21 cellular contexts compared by ENCODE assay signal in genomic region chr7:71236488-71237179, GRCh38.
DNase-seq lines count a peak whose midpoint lies in the region; ATAC-seq, FAIRE-seq and TF ChIP-seq lines count a peak whose summit lies in the region.
"Had no signal": no experiment of that assay in that cellular context is flagged by ENCODE, and none has a peak within 500 bp of the region (broad histone marks: within the 10 kb centered on the region; RNA-seq: fewer than 3 reads in every experiment).

No MANE protein-coding gene starts in this region.

- ATAC-seq in heart left ventricle (peak; percentile 16 to 33 (median 28)), pancreas (peak in 3 of 4 donors; percentile 16 to 48 (median 28)), HG03378 (IDR thresholded peaks at IDR 0.05; ENCODE audit: unreplicated experiment) (no peak)
- ATAC-seq: K562 had no signal

- H3K4me1 ChIP-seq in heart left ventricle (peaks cover 0 to 38% (median 17%) of the 10 kb centered on the region in 12 donors), pancreas (no peaks in the 10 kb centered on the region)
- H3K4me1 ChIP-seq: breast epithelium had no signal

- H3K27me3 ChIP-seq in heart left ventricle (no peaks in the 10 kb centered on the region), pancreas (no peaks in the 10 kb centered on the region)
- H3K27me3 ChIP-seq: breast epithelium, neutrophil had no signal

- no peaks in the 10 kb centered on the region for H3K36me3 Mint-ChIP-seq in CD14-positive monocyte
- H3K36me3 Mint-ChIP-seq: activated naive CD4-positive, alpha-beta T cell treated with anti-CD3 and anti-CD28 coated beads, Interleukin-2, amount 50 U/mL, for 24 hours had no signal

- no peak for FAIRE-seq in pancreas (lab: Jason Lieb, UNC)
- FAIRE-seq: K562 had no signal

- peak overlapping the region in 11 of 12 donors; percentile 32 to 96 (median 84) for H3K27ac ChIP-seq in heart left ventricle
- H3K27ac ChIP-seq in pancreas: no peak overlapping the region
- H3K27ac ChIP-seq: breast epithelium, neutrophil had no signal

- TF ChIP-seq CTCF in heart left ventricle (IDR thresholded peaks at IDR 0.05): no peak
- TF ChIP-seq CTCF in pancreas (IDR thresholded peaks at IDR 0.05): no peak
- no peak for TF ChIP-seq CTCF in CD14-positive monocyte (IDR thresholded peaks at IDR 0.05)

- in situ Hi-C loops in G401 (cut with HindIII; ENCODE audit: low sequenced_read_pairs): no loop called here

- intact Hi-C loops in heart left ventricle (cut with DNase I): loop anchor here in 7 of 10 donors (5.0 to 10.0 kb wide), 7 partner anchors 99 to 388 kb away; partner anchors contain the start of gene GALNT17 (in 5 of the 7)
- intact Hi-C loops in pancreas (cut with DNase I): no loop called here
- intact Hi-C loops in CD14-positive monocyte (cut with micrococcal nuclease): no loop called here

- H3K4me3 Mint-ChIP-seq in CD14-positive monocyte: no peak overlapping the region
- H3K4me3 Mint-ChIP-seq: activated CD4-positive, alpha-beta T cell treated with anti-CD3 and anti-CD28 coated beads, Interleukin-2, amount 10 ng/mL, durations not matched to agents 24 days and 14 days; activated naive CD4-positive, alpha-beta T cell treated with anti-CD3 and anti-CD28 coated beads, Interleukin-2, amount 50 U/mL, for 24 hours had no signal

- no peak overlapping the region for H3K4me3 ChIP-seq in heart left ventricle
- H3K4me3 ChIP-seq in pancreas: no peak overlapping the region
- H3K4me3 ChIP-seq: breast epithelium, K562, smooth muscle cell had no signal

- H3K36me3 ChIP-seq in heart left ventricle: no peaks in the 10 kb centered on the region
- H3K36me3 ChIP-seq in pancreas: no peaks in the 10 kb centered on the region
- H3K36me3 ChIP-seq: breast epithelium, neutrophil had no signal

- DNase-seq in G401 (ENCODE audit: low spot score) (peak; percentile 83), NCI-H69 (lab: John Stamatoyannopoulos, UW) (peak; percentile 50), heart left ventricle (peak in 1 of 5 donors; percentile 30), pancreas (no peak), erythroblast (lab: John Stamatoyannopoulos, UW) (no peak), HT-29 (ENCODE audit: low spot score) (no peak), CD14-positive monocyte (ENCODE audit: low spot score) (no peak)
- DNase-seq: activated CD4-positive, alpha-beta T cell treated with anti-CD3 and anti-CD28 coated beads, Interleukin-2, amount 10 ng/mL, durations not matched to agents 24 days and 14 days; activated T-cell treated with anti-CD3 and anti-CD28 coated beads for 4 hours; effector memory CD4-positive, alpha-beta T cell; mammary epithelial cell; NCI-H1048; NCI-H446; OCI-M1; stimulated activated naive CD4-positive, alpha-beta T cell had no signal

- H3K9me3 ChIP-seq in heart left ventricle (peaks cover 0 to 3% (median 0%) of the 10 kb centered on the region in 12 donors), pancreas (no peaks in the 10 kb centered on the region)
- H3K9me3 ChIP-seq: neutrophil had no signal

- WGBS in heart left ventricle, 4 donors: 39 to 43% (median 41%) methylated on average over 15 of the region's 15 CpGs
- WGBS in pancreas, 2 donors: 28 to 33% methylated on average over 15 of the region's 15 CpGs

- H3K27ac Mint-ChIP-seq in CD14-positive monocyte: peak overlapping the region in 1 of 7 donors; percentile 2
- H3K27ac Mint-ChIP-seq: activated CD4-positive, alpha-beta T cell treated with anti-CD3 and anti-CD28 coated beads, Interleukin-2, amount 10 ng/mL, durations not matched to agents 24 days and 14 days; activated naive CD4-positive, alpha-beta T cell treated with anti-CD3 and anti-CD28 coated beads, Interleukin-2, amount 50 U/mL, for 24 hours had no signal

- no peaks in the 10 kb centered on the region for H3K4me1 Mint-ChIP-seq in CD14-positive monocyte
- H3K4me1 Mint-ChIP-seq: activated CD4-positive, alpha-beta T cell treated with anti-CD3 and anti-CD28 coated beads, Interleukin-2, amount 10 ng/mL, durations not matched to agents 24 days and 14 days; activated naive CD4-positive, alpha-beta T cell treated with anti-CD3 and anti-CD28 coated beads, Interleukin-2, amount 50 U/mL, for 24 hours had no signal

- TF ChIP-seq POLR2A in heart left ventricle (IDR thresholded peaks at IDR 0.05): no peak
- no peak for TF ChIP-seq POLR2A in erythroblast (IDR thresholded peaks at IDR 0.05; ENCODE audit: low read length)

- H3K27me3 Mint-ChIP-seq in CD14-positive monocyte (ENCODE audit: low read depth in 3 of 3): peaks cover 0 to 2% (median 0%) of the 10 kb centered on the region in 3 donors
- H3K27me3 Mint-ChIP-seq: activated CD4-positive, alpha-beta T cell treated with anti-CD3 and anti-CD28 coated beads, Interleukin-2, amount 10 ng/mL, durations not matched to agents 24 days and 14 days; activated naive CD4-positive, alpha-beta T cell treated with anti-CD3 and anti-CD28 coated beads, Interleukin-2, amount 50 U/mL, for 24 hours had no signal

- peaks cover 4 to 35% (median 18%) of the 10 kb centered on the region in 7 donors for H3K9me3 Mint-ChIP-seq in CD14-positive monocyte
- H3K9me3 Mint-ChIP-seq: activated naive CD4-positive, alpha-beta T cell treated with anti-CD3 and anti-CD28 coated beads, Interleukin-2, amount 50 U/mL, for 24 hours had no signal

Comparison
In these comparisons a context has a peak if more than half of its experiments do, and no peak if none do; other contexts are left out.
1. DNase-seq: peak in G401 (single experiment) and NCI-H69 (single experiment); none in pancreas (0 of 6), erythroblast (0 of 2), HT-29 (single experiment) and CD14-positive monocyte (single experiment).
2. H3K27ac ChIP-seq: peak in heart left ventricle (11 of 12); none in pancreas (0 of 4).
3. intact Hi-C loops: an anchor here in heart left ventricle (5.0 to 10.0 kb wide); none called in pancreas and CD14-positive monocyte.